Comparison of ENCODE assay signal across 13 cellular contexts in genomic region chr9:35662437-35662836, GRCh38. TPM values are rescaled to one million over a fixed set of nuclear protein-coding genes. Genes with fewer than 3 reads are reported as not detected.
DNase-seq lines count a peak whose midpoint lies in the region; ATAC-seq, FAIRE-seq and TF ChIP-seq lines count a peak whose summit lies in the region.
"Had no signal": no experiment of that assay in that cellular context is flagged by ENCODE, and none has a peak within 500 bp of the region (broad histone marks: within the 10 kb centered on the region; RNA-seq: fewer than 3 reads in every experiment).

No MANE protein-coding gene starts in this region.

- CTCF ChIA-PET in activated naive CD4-positive, alpha-beta T cell treated with anti-CD3 and anti-CD28 coated beads, Interleukin-2, amount 10 ng/mL, durations not matched to agents 7 days and 5 days (lab: Charles Lee) = interaction anchor here (1.1 to 13.6 kb wide), 6 partner anchors 15 to 220 kb away, joined by 3 to 96 read pairs (median 27); partner anchors contain the start of gene SIT1
- CTCF ChIA-PET in WTC11 (lab: Charles Lee) = interaction anchor here (3.2 to 10.2 kb wide), 2 partner anchors 27 to 33 kb away, joined by 49 to 127 read pairs; partner anchors contain the start of gene TPM2

- no peak for DNase-seq in activated naive CD4-positive, alpha-beta T cell treated with anti-CD3 and anti-CD28 coated beads, Interleukin-2, amount 10 ng/mL, durations not matched to agents 7 days and 5 days
- DNase-seq in activated naive CD4-positive, alpha-beta T cell (lab: John Stamatoyannopoulos, UW) = no peak
- DNase-seq in WTC11 (ENCODE audit: low spot score) (no peak), thoracic aorta (ENCODE audit: low spot score) (no peak), body of pancreas (no peak), kidney (no peak)
- DNase-seq: dermis blood vessel endothelial cell, heart left ventricle, mesenchymal stem cell, NCI-H2107, small intestine had no signal

- peaks cover 0 to 78% (median 17%) of the 10 kb centered on the region in 3 donors for H3K4me1 ChIP-seq in gastroesophageal sphincter
- H3K4me1 ChIP-seq in thoracic aorta (ENCODE audit: control insufficient read depth in 1 of 2, low read depth in 2 of 2) = peaks cover 34 to 53% of the 10 kb centered on the region in 2 donors
- H3K4me1 ChIP-seq in body of pancreas = peaks cover 40% of the 10 kb centered on the region
- peaks cover 14 to 18% of the 10 kb centered on the region in 2 donors for H3K4me1 ChIP-seq in kidney (ENCODE audit: control insufficient read depth in 1 of 2, insufficient read depth in 1 of 2, low read depth in 1 of 2, low read length in 2 of 2)

- ATAC-seq in WTC11 = no peak
- ATAC-seq in gastroesophageal sphincter = no peak
- ATAC-seq in thoracic aorta (ENCODE audit: insufficient number of reproducible peaks, low FRiP score, low read depth) = no peak
- no peak for ATAC-seq in GM19452 (IDR thresholded peaks at IDR 0.05; ENCODE audit: unreplicated experiment)
- no peak for ATAC-seq in body of pancreas
- ATAC-seq: heart left ventricle had no signal

- H3K4me3 ChIP-seq in gastroesophageal sphincter (no peak overlapping the region), thoracic aorta (no peak overlapping the region), body of pancreas (no peak overlapping the region), kidney (ENCODE audit: low read length in 2 of 2) (no peak overlapping the region)

- POLR2A ChIA-PET in WTC11 (lab: Charles Lee) = interaction anchor here (6.8 kb wide), 1 partner anchor 28 kb away, joined by 38 read pairs; the partner anchor contains the start of gene TPM2

- H3K36me3 Mint-ChIP-seq in activated naive CD4-positive, alpha-beta T cell treated with anti-CD3 and anti-CD28 coated beads, Interleukin-2, amount 10 ng/mL, durations not matched to agents 7 days and 5 days = peaks cover 39% of the 10 kb centered on the region
- H3K36me3 Mint-ChIP-seq in WTC11 = peaks cover 39% of the 10 kb centered on the region

- H3K9me3 ChIP-seq in gastroesophageal sphincter (no peaks in the 10 kb centered on the region), thoracic aorta (no peaks in the 10 kb centered on the region), body of pancreas (no peaks in the 10 kb centered on the region), kidney (ENCODE audit: control insufficient read depth in 1 of 2, low read length in 2 of 2) (no peaks in the 10 kb centered on the region)
- H3K9me3 ChIP-seq: heart left ventricle had no signal

- FAIRE-seq in kidney (lab: Jason Lieb, UNC) = no peak
- FAIRE-seq: small intestine had no signal

- no peaks in the 10 kb centered on the region for H3K27me3 ChIP-seq in gastroesophageal sphincter
- no peaks in the 10 kb centered on the region for H3K27me3 ChIP-seq in thoracic aorta (replicated peaks; ENCODE audit: insufficient read depth)
- no peaks in the 10 kb centered on the region for H3K27me3 ChIP-seq in body of pancreas
- H3K27me3 ChIP-seq: heart left ventricle had no signal

- H3K27ac ChIP-seq in gastroesophageal sphincter (peak overlapping the region; percentile 94 to 100 (median 100)), thoracic aorta (peak overlapping the region; percentile 99), body of pancreas (peak overlapping the region in 1 of 4 donors; percentile 90), kidney (ENCODE audit: low read depth in 2 of 2, low read length in 2 of 2) (no peak overlapping the region)

- H3K27me3 Mint-ChIP-seq in activated naive CD4-positive, alpha-beta T cell treated with anti-CD3 and anti-CD28 coated beads, Interleukin-2, amount 10 ng/mL, durations not matched to agents 7 days and 5 days = peaks cover 10% of the 10 kb centered on the region
- H3K27me3 Mint-ChIP-seq in WTC11 (ENCODE audit: low read depth) = peaks cover 5% of the 10 kb centered on the region

- H3K4me1 Mint-ChIP-seq in activated naive CD4-positive, alpha-beta T cell treated with anti-CD3 and anti-CD28 coated beads, Interleukin-2, amount 10 ng/mL, durations not matched to agents 7 days and 5 days = peaks cover 82% of the 10 kb centered on the region
- peaks cover 32% of the 10 kb centered on the region for H3K4me1 Mint-ChIP-seq in WTC11

- peaks cover 0 to 11% of the 10 kb centered on the region in 2 donors for H3K36me3 ChIP-seq in gastroesophageal sphincter
- peaks cover 10% of the 10 kb centered on the region for H3K36me3 ChIP-seq in thoracic aorta
- no peaks in the 10 kb centered on the region for H3K36me3 ChIP-seq in body of pancreas (replicated peaks in 1 of 2; ENCODE audit: insufficient read depth in 1 of 2, low read depth in 2 of 2)
- H3K36me3 ChIP-seq in kidney (ENCODE audit: control insufficient read depth in 1 of 2, insufficient read depth in 2 of 2, low read length in 2 of 2) = peaks cover 3 to 10% of the 10 kb centered on the region in 2 donors

- intact Hi-C loops in body of pancreas (cut with DNase I) (loop anchor here (5.0 kb wide), 1 partner anchor 35 kb away; no protein-coding TSS in a partner anchor), kidney (cut with DNase I) (no loop called here)

- TF ChIP-seq POLR2A in gastroesophageal sphincter (IDR thresholded peaks at IDR 0.05) (no peak), body of pancreas (IDR thresholded peaks at IDR 0.05) (no peak)

- no peak overlapping the region for H3K9ac ChIP-seq in kidney (ENCODE audit: low read length in 2 of 2)

- H3K4me3 Mint-ChIP-seq in activated naive CD4-positive, alpha-beta T cell treated with anti-CD3 and anti-CD28 coated beads, Interleukin-2, amount 10 ng/mL, durations not matched to agents 7 days and 5 days = peak overlapping the region; percentile 56
- H3K4me3 Mint-ChIP-seq in WTC11 = peak overlapping the region; percentile 41; the same call in 1 of the 2 replicates

- H3K9me3 Mint-ChIP-seq in activated naive CD4-positive, alpha-beta T cell treated with anti-CD3 and anti-CD28 coated beads, Interleukin-2, amount 10 ng/mL, durations not matched to agents 7 days and 5 days = peaks cover under 1% of the 10 kb centered on the region
- H3K9me3 Mint-ChIP-seq in WTC11 = peaks cover 2% of the 10 kb centered on the region

- WGBS in gastroesophageal sphincter (ENCODE audit: low coverage in 1 of 2), 2 donors = 84 to 91% methylated on average over 4 to 5 of the region's 7 CpGs
- WGBS in body of pancreas, 2 donors = 85 to 94% methylated on average over 7 of the region's 7 CpGs

- no peak for TF ChIP-seq EP300 in gastroesophageal sphincter (IDR thresholded peaks at IDR 0.05)

- TF ChIP-seq CTCF in WTC11 (IDR thresholded peaks at IDR 0.05) (no peak), gastroesophageal sphincter (IDR thresholded peaks at IDR 0.05) (no peak), thoracic aorta (IDR thresholded peaks at IDR 0.05) (no peak), body of pancreas (IDR thresholded peaks at IDR 0.05) (no peak), kidney (IDR thresholded peaks at IDR 0.05; ENCODE audit: borderline replicate concordance, extremely low read depth, insufficient read depth) (no peak)

- H3K27ac Mint-ChIP-seq in activated naive CD4-positive, alpha-beta T cell treated with anti-CD3 and anti-CD28 coated beads, Interleukin-2, amount 10 ng/mL, durations not matched to agents 7 days and 5 days = peak overlapping the region; percentile 86
- H3K27ac Mint-ChIP-seq in WTC11 = 0 out of 2 replicates have a peak overlapping the region, but pooled peaks have one; percentile 2

TF ChIP-seq in WTC11, 78 proteins besides CTCF, POLR2A, EP300 and RAD21 (continues in another document):
- TF ChIP-seq ZNF425 (CRISPR knock-in tag; conservative IDR thresholded peaks at IDR 0.05) = no peak

RNA-seq across cellular contexts. Expression of gene ARHGEF39, which starts 2.6 kb away (rescaled TPM):
- total RNA-seq in WTC11 (2021) (23.8 to 26.6 TPM (median 26.5 TPM) in 3 replicates), gastroesophageal sphincter (1 to 10 TPM in 2 of 4 donors, under 1 TPM in 2; 0.52 to 2.2 (median 0.81) TPM), thoracic aorta (1 to 10 TPM in 1 of 2 donors, under 1 TPM in 1; 0.54 to 1.2 TPM), body of pancreas (under 1 TPM in 1 of 2 donors, not detected in 1; 0.26 TPM), kidney (0.72 TPM)
- 0.17 TPM for polyA plus RNA-seq in kidney (ENCODE audit: insufficient read depth, low read depth, low replicate concordance)

RNA-seq across cellular contexts. Expression of gene CCDC107, which starts 4.3 kb away (rescaled TPM):
- 10.8 to 14.7 TPM (median 14.1 TPM) in 3 replicates for total RNA-seq in WTC11 (2021)
- 10 to 100 TPM; 61.9 to 94.2 (median 87.0) TPM for total RNA-seq in gastroesophageal sphincter
- total RNA-seq in thoracic aorta = 10 to 100 TPM; 75.2 to 92.2 TPM
- 10 to 100 TPM; 15.8 to 42.2 TPM for total RNA-seq in body of pancreas
- 26.8 TPM for total RNA-seq in kidney
- 52.3 TPM for polyA plus RNA-seq in kidney (ENCODE audit: insufficient read depth, low read depth, low replicate concordance)

RNA-seq across cellular contexts. Expression of gene RMRP, which starts 4.6 kb away (rescaled TPM):
- total RNA-seq in WTC11 (2021) (23,577 to 25,958 TPM (median 25,042 TPM) in 3 replicates), gastroesophageal sphincter (1,000 to 10,000 TPM; 1,650 to 4,855 (median 3,807) TPM), thoracic aorta (1,000 to 10,000 TPM; 1,550 to 5,543 TPM), body of pancreas (1,000 to 10,000 TPM in 1 of 2 donors, 100 to 1,000 TPM in 1; 887 to 2,577 TPM), kidney (36,256 TPM)
- not detected for polyA plus RNA-seq in kidney (ENCODE audit: insufficient read depth, low read depth, low replicate concordance)

RNA-seq across cellular contexts. Expression of gene CA9, which starts 11.3 kb away (rescaled TPM):
- 1.0 to 2.1 TPM (median 1.4 TPM) in 3 replicates for total RNA-seq in WTC11 (2021)
- 1 to 10 TPM in 1 of 4 donors, not detected in 3; 3.9 TPM for total RNA-seq in gastroesophageal sphincter
- total RNA-seq in thoracic aorta = 10 to 100 TPM in 1 of 2 donors, not detected in 1; 10.7 TPM
- 10 to 100 TPM in 1 of 2 donors, 1 to 10 TPM in 1; 2.6 to 21.8 TPM for total RNA-seq in body of pancreas
- 0.85 TPM for total RNA-seq in kidney
- 0.67 TPM for polyA plus RNA-seq in kidney (ENCODE audit: insufficient read depth, low read depth, low replicate concordance)
- total RNA-seq: dermis blood vessel endothelial cell had no signal

RNA-seq across cellular contexts. Expression of gene SIT1, which starts 11.7 kb away (rescaled TPM):
- 4.1 to 7.2 TPM (median 5.4 TPM) in 3 replicates for total RNA-seq in WTC11 (2021)
- 1 to 10 TPM in 3 of 4 donors, not detected in 1; 1.2 to 1.6 (median 1.6) TPM for total RNA-seq in gastroesophageal sphincter
- under 1 TPM in 1 of 2 donors, not detected in 1; 0.68 TPM for total RNA-seq in thoracic aorta
- under 1 TPM in 1 of 2 donors, not detected in 1; 0.26 TPM for total RNA-seq in body of pancreas
- 3.1 TPM for total RNA-seq in kidney
- polyA plus RNA-seq in kidney (ENCODE audit: insufficient read depth, low read depth, low replicate concordance) = 0.32 TPM
- total RNA-seq: dermis blood vessel endothelial cell had no signal

Comparison
In these comparisons a context has a peak if more than half of its experiments do, and no peak if none do; other contexts are left out.
1. H3K27ac ChIP-seq: peak in gastroesophageal sphincter (4 of 4) and thoracic aorta (2 of 2); none in kidney (0 of 2).